Comparison of ENCODE assay signal across 1 cellular context in genomic region chr16:2009791-2010510, GRCh38.
TF ChIP-seq lines count a peak whose summit lies in the region.

Gene ZNF598, minus strand, starts transcription at chr16:2009821.

TF ChIP-seq in K562, 482 proteins besides CTCF, POLR2A, EP300 and RAD21 (continued from another document and continues in another):
- TF ChIP-seq NFE2 (IDR thresholded peaks at IDR 0.05; ENCODE audit: low read depth) (no peak), KDM5B (IDR thresholded peaks at IDR 0.05; ENCODE audit: insufficient replicate concordance, low read depth, low read length) (peak; percentile 96), NR2F6 (CRISPR knock-in tag; IDR thresholded peaks at IDR 0.05) (no peak), KLF16 (IDR thresholded peaks at IDR 0.05) (no peak), SMARCC2 (IDR thresholded peaks at IDR 0.05; ENCODE audit: low read depth) (no peak), SNRNP70 (optimal IDR thresholded peaks at IDR 0.05; ENCODE audit: low read depth, low read length) (no peak), ZNF589 (CRISPR knock-in tag; IDR thresholded peaks at IDR 0.05; ENCODE audit: low read depth) (no peak), JUN (IDR thresholded peaks at IDR 0.05; ENCODE audit: borderline replicate concordance, low read depth, low read length) (peak; percentile 46; the same call in 1 of the 2 replicates), JUN (CRISPR knock-in tag; IDR thresholded peaks at IDR 0.05; ENCODE audit: borderline replicate concordance) (no peak), CUX1 (CRISPR knock-in tag; IDR thresholded peaks at IDR 0.05) (0 out of 2 replicates have a peak, but pooled peaks have one; percentile 13), PURB (CRISPR knock-in tag; IDR thresholded peaks at IDR 0.05; ENCODE audit: low read depth) (no peak), ATF1 (CRISPR knock-in tag; IDR thresholded peaks at IDR 0.05) (no peak), ATF1 (tag; IDR thresholded peaks at IDR 0.05) (peak; percentile 94), KLF1 (tag; IDR thresholded peaks at IDR 0.05) (peak; percentile 82; the same call in 1 of the 2 replicates), SIN3A (IDR thresholded peaks at IDR 0.05; ENCODE audit: borderline replicate concordance in 2 of 2, control insufficient read depth in 1 of 2, low read depth in 2 of 2, low read length in 2 of 2) (peak in 1 of 2 experiments; percentile 37; a peak in 2 of 4 replicates), MTF1 (CRISPR knock-in tag; IDR thresholded peaks at IDR 0.05; ENCODE audit: borderline replicate concordance) (no peak), XRCC3 (IDR thresholded peaks at IDR 0.05) (no peak), ZNF431 (CRISPR knock-in tag; IDR thresholded peaks at IDR 0.05) (peak; percentile 62; the same call in 1 of the 2 replicates), HIVEP1 (CRISPR knock-in tag; IDR thresholded peaks at IDR 0.05) (no peak), CBX3 (IDR thresholded peaks at IDR 0.05; ENCODE audit: borderline replicate concordance in 1 of 2, low read length in 2 of 2) (peak in 1 of 2 experiments; percentile 20; a peak in 1 of 3 replicates), JUNB (CRISPR knock-in tag; conservative IDR thresholded peaks at IDR 0.05) (no peak), RNF2 (IDR thresholded peaks at IDR 0.05) (peak; percentile 32; the same call in 1 of the 2 replicates), ETV5 (CRISPR knock-in tag; IDR thresholded peaks at IDR 0.05; ENCODE audit: low read depth) (peak; percentile 76), ZNF436 (CRISPR knock-in tag; IDR thresholded peaks at IDR 0.05) (no peak), MCM3 (IDR thresholded peaks at IDR 0.05) (no peak), ZC3H8 (IDR thresholded peaks at IDR 0.05) (no peak), GATAD2A (IDR thresholded peaks at IDR 0.05) (0 out of 2 replicates have a peak, but pooled peaks have one; percentile 18), CTBP1 (IDR thresholded peaks at IDR 0.05; ENCODE audit: borderline replicate concordance) (peak; percentile 77), IRF2 (CRISPR knock-in tag; IDR thresholded peaks at IDR 0.05) (no peak), THRAP3 (IDR thresholded peaks at IDR 0.05; ENCODE audit: borderline replicate concordance) (no peak), HMG20B (CRISPR knock-in tag; IDR thresholded peaks at IDR 0.05) (no peak), POLR2AphosphoS5 (IDR thresholded peaks at IDR 0.05; ENCODE audit: control insufficient read depth, insufficient read depth, low read depth, low read length) (peak; percentile 83), MAFG (tag; conservative IDR thresholded peaks at IDR 0.05) (no peak), CREBBP (IDR thresholded peaks at IDR 0.05; ENCODE audit: low read depth, low read length) (no peak), SRSF3 (IDR thresholded peaks at IDR 0.05; ENCODE audit: insufficient read depth, low read length) (no peak), NCOR1 (IDR thresholded peaks at IDR 0.05) (peak; percentile 44; the same call in 1 of the 2 replicates)
- TF ChIP-seq, protein P1, sequence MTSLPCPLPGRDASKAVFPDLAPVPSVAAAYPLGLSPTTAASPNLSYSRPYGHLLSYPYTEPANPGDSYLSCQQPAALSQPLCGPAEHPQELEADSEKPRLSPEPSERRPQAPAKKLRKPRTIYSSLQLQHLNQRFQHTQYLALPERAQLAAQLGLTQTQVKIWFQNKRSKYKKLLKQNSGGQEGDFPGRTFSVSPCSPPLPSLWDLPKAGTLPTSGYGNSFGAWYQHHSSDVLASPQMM (CRISPR knock-in tag; IDR thresholded peaks at IDR 0.05), result no peak
- TF ChIP-seq, protein P2, sequence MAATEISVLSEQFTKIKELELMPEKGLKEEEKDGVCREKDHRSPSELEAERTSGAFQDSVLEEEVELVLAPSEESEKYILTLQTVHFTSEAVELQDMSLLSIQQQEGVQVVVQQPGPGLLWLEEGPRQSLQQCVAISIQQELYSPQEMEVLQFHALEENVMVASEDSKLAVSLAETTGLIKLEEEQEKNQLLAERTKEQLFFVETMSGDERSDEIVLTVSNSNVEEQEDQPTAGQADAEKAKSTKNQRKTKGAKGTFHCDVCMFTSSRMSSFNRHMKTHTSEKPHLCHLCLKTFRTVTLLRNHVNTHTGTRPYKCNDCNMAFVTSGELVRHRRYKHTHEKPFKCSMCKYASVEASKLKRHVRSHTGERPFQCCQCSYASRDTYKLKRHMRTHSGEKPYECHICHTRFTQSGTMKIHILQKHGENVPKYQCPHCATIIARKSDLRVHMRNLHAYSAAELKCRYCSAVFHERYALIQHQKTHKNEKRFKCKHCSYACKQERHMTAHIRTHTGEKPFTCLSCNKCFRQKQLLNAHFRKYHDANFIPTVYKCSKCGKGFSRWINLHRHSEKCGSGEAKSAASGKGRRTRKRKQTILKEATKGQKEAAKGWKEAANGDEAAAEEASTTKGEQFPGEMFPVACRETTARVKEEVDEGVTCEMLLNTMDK (IDR thresholded peaks at IDR 0.05; ENCODE audit: borderline replicate concordance, insufficient read depth, low read depth, low read length, poor library complexity, severe bottlenecking), result no peak
- TF ChIP-seq, protein P3, sequence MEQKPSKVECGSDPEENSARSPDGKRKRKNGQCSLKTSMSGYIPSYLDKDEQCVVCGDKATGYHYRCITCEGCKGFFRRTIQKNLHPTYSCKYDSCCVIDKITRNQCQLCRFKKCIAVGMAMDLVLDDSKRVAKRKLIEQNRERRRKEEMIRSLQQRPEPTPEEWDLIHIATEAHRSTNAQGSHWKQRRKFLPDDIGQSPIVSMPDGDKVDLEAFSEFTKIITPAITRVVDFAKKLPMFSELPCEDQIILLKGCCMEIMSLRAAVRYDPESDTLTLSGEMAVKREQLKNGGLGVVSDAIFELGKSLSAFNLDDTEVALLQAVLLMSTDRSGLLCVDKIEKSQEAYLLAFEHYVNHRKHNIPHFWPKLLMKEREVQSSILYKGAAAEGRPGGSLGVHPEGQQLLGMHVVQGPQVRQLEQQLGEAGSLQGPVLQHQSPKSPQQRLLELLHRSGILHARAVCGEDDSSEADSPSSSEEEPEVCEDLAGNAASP (IDR thresholded peaks at IDR 0.05), result no peak
- TF ChIP-seq, protein P4, sequence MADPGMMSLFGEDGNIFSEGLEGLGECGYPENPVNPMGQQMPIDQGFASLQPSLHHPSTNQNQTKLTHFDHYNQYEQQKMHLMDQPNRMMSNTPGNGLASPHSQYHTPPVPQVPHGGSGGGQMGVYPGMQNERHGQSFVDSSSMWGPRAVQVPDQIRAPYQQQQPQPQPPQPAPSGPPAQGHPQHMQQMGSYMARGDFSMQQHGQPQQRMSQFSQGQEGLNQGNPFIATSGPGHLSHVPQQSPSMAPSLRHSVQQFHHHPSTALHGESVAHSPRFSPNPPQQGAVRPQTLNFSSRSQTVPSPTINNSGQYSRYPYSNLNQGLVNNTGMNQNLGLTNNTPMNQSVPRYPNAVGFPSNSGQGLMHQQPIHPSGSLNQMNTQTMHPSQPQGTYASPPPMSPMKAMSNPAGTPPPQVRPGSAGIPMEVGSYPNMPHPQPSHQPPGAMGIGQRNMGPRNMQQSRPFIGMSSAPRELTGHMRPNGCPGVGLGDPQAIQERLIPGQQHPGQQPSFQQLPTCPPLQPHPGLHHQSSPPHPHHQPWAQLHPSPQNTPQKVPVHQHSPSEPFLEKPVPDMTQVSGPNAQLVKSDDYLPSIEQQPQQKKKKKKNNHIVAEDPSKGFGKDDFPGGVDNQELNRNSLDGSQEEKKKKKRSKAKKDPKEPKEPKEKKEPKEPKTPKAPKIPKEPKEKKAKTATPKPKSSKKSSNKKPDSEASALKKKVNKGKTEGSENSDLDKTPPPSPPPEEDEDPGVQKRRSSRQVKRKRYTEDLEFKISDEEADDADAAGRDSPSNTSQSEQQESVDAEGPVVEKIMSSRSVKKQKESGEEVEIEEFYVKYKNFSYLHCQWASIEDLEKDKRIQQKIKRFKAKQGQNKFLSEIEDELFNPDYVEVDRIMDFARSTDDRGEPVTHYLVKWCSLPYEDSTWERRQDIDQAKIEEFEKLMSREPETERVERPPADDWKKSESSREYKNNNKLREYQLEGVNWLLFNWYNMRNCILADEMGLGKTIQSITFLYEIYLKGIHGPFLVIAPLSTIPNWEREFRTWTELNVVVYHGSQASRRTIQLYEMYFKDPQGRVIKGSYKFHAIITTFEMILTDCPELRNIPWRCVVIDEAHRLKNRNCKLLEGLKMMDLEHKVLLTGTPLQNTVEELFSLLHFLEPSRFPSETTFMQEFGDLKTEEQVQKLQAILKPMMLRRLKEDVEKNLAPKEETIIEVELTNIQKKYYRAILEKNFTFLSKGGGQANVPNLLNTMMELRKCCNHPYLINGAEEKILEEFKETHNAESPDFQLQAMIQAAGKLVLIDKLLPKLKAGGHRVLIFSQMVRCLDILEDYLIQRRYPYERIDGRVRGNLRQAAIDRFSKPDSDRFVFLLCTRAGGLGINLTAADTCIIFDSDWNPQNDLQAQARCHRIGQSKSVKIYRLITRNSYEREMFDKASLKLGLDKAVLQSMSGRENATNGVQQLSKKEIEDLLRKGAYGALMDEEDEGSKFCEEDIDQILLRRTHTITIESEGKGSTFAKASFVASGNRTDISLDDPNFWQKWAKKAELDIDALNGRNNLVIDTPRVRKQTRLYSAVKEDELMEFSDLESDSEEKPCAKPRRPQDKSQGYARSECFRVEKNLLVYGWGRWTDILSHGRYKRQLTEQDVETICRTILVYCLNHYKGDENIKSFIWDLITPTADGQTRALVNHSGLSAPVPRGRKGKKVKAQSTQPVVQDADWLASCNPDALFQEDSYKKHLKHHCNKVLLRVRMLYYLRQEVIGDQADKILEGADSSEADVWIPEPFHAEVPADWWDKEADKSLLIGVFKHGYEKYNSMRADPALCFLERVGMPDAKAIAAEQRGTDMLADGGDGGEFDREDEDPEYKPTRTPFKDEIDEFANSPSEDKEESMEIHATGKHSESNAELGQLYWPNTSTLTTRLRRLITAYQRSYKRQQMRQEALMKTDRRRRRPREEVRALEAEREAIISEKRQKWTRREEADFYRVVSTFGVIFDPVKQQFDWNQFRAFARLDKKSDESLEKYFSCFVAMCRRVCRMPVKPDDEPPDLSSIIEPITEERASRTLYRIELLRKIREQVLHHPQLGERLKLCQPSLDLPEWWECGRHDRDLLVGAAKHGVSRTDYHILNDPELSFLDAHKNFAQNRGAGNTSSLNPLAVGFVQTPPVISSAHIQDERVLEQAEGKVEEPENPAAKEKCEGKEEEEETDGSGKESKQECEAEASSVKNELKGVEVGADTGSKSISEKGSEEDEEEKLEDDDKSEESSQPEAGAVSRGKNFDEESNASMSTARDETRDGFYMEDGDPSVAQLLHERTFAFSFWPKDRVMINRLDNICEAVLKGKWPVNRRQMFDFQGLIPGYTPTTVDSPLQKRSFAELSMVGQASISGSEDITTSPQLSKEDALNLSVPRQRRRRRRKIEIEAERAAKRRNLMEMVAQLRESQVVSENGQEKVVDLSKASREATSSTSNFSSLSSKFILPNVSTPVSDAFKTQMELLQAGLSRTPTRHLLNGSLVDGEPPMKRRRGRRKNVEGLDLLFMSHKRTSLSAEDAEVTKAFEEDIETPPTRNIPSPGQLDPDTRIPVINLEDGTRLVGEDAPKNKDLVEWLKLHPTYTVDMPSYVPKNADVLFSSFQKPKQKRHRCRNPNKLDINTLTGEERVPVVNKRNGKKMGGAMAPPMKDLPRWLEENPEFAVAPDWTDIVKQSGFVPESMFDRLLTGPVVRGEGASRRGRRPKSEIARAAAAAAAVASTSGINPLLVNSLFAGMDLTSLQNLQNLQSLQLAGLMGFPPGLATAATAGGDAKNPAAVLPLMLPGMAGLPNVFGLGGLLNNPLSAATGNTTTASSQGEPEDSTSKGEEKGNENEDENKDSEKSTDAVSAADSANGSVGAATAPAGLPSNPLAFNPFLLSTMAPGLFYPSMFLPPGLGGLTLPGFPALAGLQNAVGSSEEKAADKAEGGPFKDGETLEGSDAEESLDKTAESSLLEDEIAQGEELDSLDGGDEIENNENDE (IDR thresholded peaks at IDR 0.05; ENCODE audit: low read depth, low read length), result no peak
